15 cellular contexts compared by ENCODE assay signal in genomic region chr2:27721884-27722485, GRCh38. TPM values are rescaled to one million over a fixed set of nuclear protein-coding genes. Genes with fewer than 3 reads are reported as not detected.
DNase-seq lines count a peak whose midpoint lies in the region; ATAC-seq, FAIRE-seq and TF ChIP-seq lines count a peak whose summit lies in the region.
"Had no signal": no experiment of that assay in that cellular context is flagged by ENCODE, and none has a peak within 500 bp of the region (broad histone marks: within the 10 kb centered on the region; RNA-seq: fewer than 3 reads in every experiment).

No MANE protein-coding gene starts in this region.

- H3F3A ChIP-seq in PC-9 (ENCODE audit: insufficient read depth, low read depth), result peaks cover 59% of the 10 kb centered on the region

- no peaks in the 10 kb centered on the region for H3K79me1 ChIP-seq in H1 (ENCODE audit: low read depth, low read length)

- TF ChIP-seq CTCF in heart right ventricle (IDR thresholded peaks at IDR 0.05) (no peak), PC-9 (conservative IDR thresholded peaks at IDR 0.05) (0 out of 2 replicates have a peak, but pooled peaks have one; percentile 29), H1 (IDR thresholded peaks at IDR 0.05; ENCODE audit: control extremely low read depth in 1 of 3, insufficient read depth in 1 of 3, low read depth in 1 of 3, low read length in 3 of 3) (no peak), upper lobe of right lung (IDR thresholded peaks at IDR 0.05) (no peak), foreskin fibroblast (IDR thresholded peaks at IDR 0.05; ENCODE audit: low read depth, low read length) (no peak)

- H3K23me2 ChIP-seq in H1 (ENCODE audit: low read depth, low read length), result no peaks in the 10 kb centered on the region

- H2BK5ac ChIP-seq in H1 (ENCODE audit: low read depth, low read length), result no peak overlapping the region

- H3K9me2 ChIP-seq in PC-9 (ENCODE audit: insufficient read depth), result no peaks in the 10 kb centered on the region

- H3K14ac ChIP-seq in H1 (ENCODE audit: insufficient read length), result no peak overlapping the region

- H2BK120ac ChIP-seq in H1 (replicated peaks; ENCODE audit: low read depth, low read length), result no peak overlapping the region

- BruUV-seq in PC-9 (replicated peaks; lab: Mats Ljungman, UMichigan), result no TSS peak

- peak overlapping the region; percentile 84; the same call in 1 of the 2 replicates for H2BK12ac ChIP-seq in H1 (ENCODE audit: low read depth, low read length)

- TF ChIP-seq RAD21 in H1 (IDR thresholded peaks at IDR 0.05 in 1 of 2, conservative IDR thresholded peaks at IDR 0.05 in 1 of 2; ENCODE audit: low read depth in 2 of 2, low read length in 2 of 2), result no peak

- H4K20me1 ChIP-seq in PC-9 (ENCODE audit: insufficient read depth), result no peaks in the 10 kb centered on the region
- H4K20me1 ChIP-seq in H1 (replicated peaks in 1 of 2; ENCODE audit: control insufficient read depth in 1 of 2, insufficient read depth in 2 of 2, low read length in 2 of 2), result no peaks in the 10 kb centered on the region

- no peak overlapping the region for H2BK15ac ChIP-seq in H1 (ENCODE audit: low read length)

- no peak for FAIRE-seq in H1 (lab: Jason Lieb, UNC)

- no peak for DNase-seq in heart right ventricle
- no peak for DNase-seq in Right ventricle myocardium inferior (ENCODE audit: missing footprints)
- DNase-seq in PC-9, result peak in 1 of 2 experiments; percentile 73
- no peak for DNase-seq in H1 (ENCODE audit: low read depth in 1 of 2, low spot score in 2 of 2)
- no peak for DNase-seq in upper lobe of right lung
- no peak for DNase-seq in foreskin fibroblast
- no peak for DNase-seq in DMS79 (lab: John Stamatoyannopoulos, UW)
- DNase-seq in glomerular visceral epithelial cell (ENCODE audit: extremely low spot score), result no peak
- DNase-seq: activated CD4-positive, alpha-beta T cell treated with anti-CD3 and anti-CD28 coated beads, Interleukin-2, amount 50 U/mL, for 48 hours; CD4-positive, alpha-beta memory T cell; immature natural killer cell; NCI-H187; T-cell had no signal

- no peaks in the 10 kb centered on the region for H3K36me3 ChIP-seq in heart right ventricle
- H3K36me3 ChIP-seq in PC-9 (ENCODE audit: low read depth), result no peaks in the 10 kb centered on the region
- no peaks in the 10 kb centered on the region for H3K36me3 ChIP-seq in H1 (ENCODE audit: control insufficient read depth in 2 of 4, insufficient read depth in 4 of 4, low read length in 3 of 4)
- no peaks in the 10 kb centered on the region for H3K36me3 ChIP-seq in upper lobe of right lung
- H3K36me3 ChIP-seq: vagina had no signal

- H3K27me3 ChIP-seq in heart right ventricle (peaks cover 0 to 7% (median 0%) of the 10 kb centered on the region in 7 donors), PC-9 (ENCODE audit: insufficient read depth, low read depth) (no peaks in the 10 kb centered on the region), H1 (replicated peaks in 1 of 4; ENCODE audit: control insufficient read depth in 3 of 4, extremely low read depth in 1 of 4, insufficient read depth in 3 of 4, low read length in 3 of 4) (no peaks in the 10 kb centered on the region), upper lobe of right lung (no peaks in the 10 kb centered on the region)
- H3K27me3 ChIP-seq: vagina had no signal

- H3K4me2 ChIP-seq in PC-9, result peak overlapping the region; percentile 73
- no peak overlapping the region for H3K4me2 ChIP-seq in H1 (ENCODE audit: insufficient read depth in 1 of 2, low read depth in 2 of 2, low read length in 2 of 2)

- no peak for TF ChIP-seq EP300 in H1 (IDR thresholded peaks at IDR 0.05; ENCODE audit: borderline replicate concordance in 1 of 2, low read depth in 2 of 2, low read length in 2 of 2)

- H3K4ac ChIP-seq in H1 (replicated peaks; ENCODE audit: insufficient read length, low read depth, low read length), result no peak overlapping the region

- H3K23ac ChIP-seq in H1 (ENCODE audit: insufficient read length), result no peak overlapping the region

- no peak overlapping the region for H4K8ac ChIP-seq in H1 (ENCODE audit: extremely low read depth, insufficient read depth, low read length)

- intact Hi-C loops in heart right ventricle (cut with DNase I) (loop anchor here in 4 of 10 donors (5.0 to 10.0 kb wide), 5 partner anchors 50 to 683 kb away; partner anchors contain the start of gene MRPL33 (in 1 of the 4)), Right ventricle myocardium inferior (cut with DNase I) (no loop called here), PC-9 (cut with micrococcal nuclease; ENCODE audit: unreplicated experiment) (loop anchor here (1.0 to 5.0 kb wide), 5 partner anchors 16 to 670 kb away; partner anchors contain the start of genes BABAM2, FOSL2 and RBKS), upper lobe of right lung (cut with DNase I) (no loop called here)

- no peak overlapping the region for H4K91ac ChIP-seq in H1 (replicated peaks; ENCODE audit: insufficient read length, low read length)

- H3K4me3 ChIP-seq in heart right ventricle (no peak overlapping the region), PC-9 (no peak overlapping the region), H1 (ENCODE audit: extremely low read depth in 1 of 4, insufficient read depth in 2 of 4, low read depth in 3 of 4, low read length in 4 of 4) (no peak overlapping the region), upper lobe of right lung (no peak overlapping the region), foreskin fibroblast (ENCODE audit: low read depth in 1 of 2, low read length in 2 of 2) (no peak overlapping the region)
- H3K4me3 ChIP-seq: vagina had no signal

- TF ChIP-seq POLR2A in H1 (IDR thresholded peaks at IDR 0.05; ENCODE audit: control extremely low read depth in 1 of 2, low read depth in 2 of 2, low read length in 2 of 2), result no peak

- H2BK20ac ChIP-seq in H1 (ENCODE audit: low read length), result no peak overlapping the region

- H2AK5ac ChIP-seq in H1 (ENCODE audit: low read depth, low read length), result peak overlapping the region; percentile 26; the same call in 1 of the 2 replicates

- H2AFZ ChIP-seq in PC-9, result no peak overlapping the region
- H2AFZ ChIP-seq in H1 (ENCODE audit: low read length), result no peak overlapping the region
- H2AFZ ChIP-seq: parathyroid adenoma had no signal

- no peak overlapping the region; the same call in 1 of the 2 replicates for H3K18ac ChIP-seq in H1 (ENCODE audit: extremely low read depth, low read length)

- POLR2A ChIA-PET in PC-9 (lab: Charles Lee; ENCODE audit: unreplicated experiment), result no interaction called here
- POLR2A ChIA-PET in H1 (lab: Charles Lee; ENCODE audit: partially characterized antibody), result interaction anchor here (0.9 to 1.8 kb wide), 4 partner anchors 21 to 1233 kb away, joined by 3 to 4 read pairs (median 4); no protein-coding TSS in a partner anchor

- ATAC-seq in heart right ventricle, result no peak
- no peak for ATAC-seq in Right ventricle myocardium inferior
- peak; percentile 20 for ATAC-seq in upper lobe of right lung
- ATAC-seq: T-cell had no signal

- no peak overlapping the region for H3K9ac ChIP-seq in H1 (replicated peaks in 1 of 4; ENCODE audit: extremely low read depth in 1 of 4, low read depth in 3 of 4, low read length in 3 of 4)
- H3K9ac ChIP-seq: parathyroid adenoma had no signal

- H3K9me3 ChIP-seq in heart right ventricle (no peaks in the 10 kb centered on the region), PC-9 (ENCODE audit: insufficient read depth, low read depth) (no peaks in the 10 kb centered on the region), H1 (ENCODE audit: insufficient read depth in 2 of 2, low read depth in 1 of 2, low read length in 1 of 2) (no peaks in the 10 kb centered on the region), upper lobe of right lung (no peaks in the 10 kb centered on the region)
- H3K9me3 ChIP-seq: vagina had no signal

- peaks cover 4 to 53% (median 30%) of the 10 kb centered on the region in 9 donors for H3K4me1 ChIP-seq in heart right ventricle
- H3K4me1 ChIP-seq in PC-9 (replicated peaks; ENCODE audit: insufficient read depth), result peaks cover 80% of the 10 kb centered on the region
- H3K4me1 ChIP-seq in H1 (replicated peaks in 1 of 4; ENCODE audit: control insufficient read depth in 3 of 4, insufficient read depth in 4 of 4, low read length in 3 of 4), result peaks cover 8 to 24% (median 12%) of the 10 kb centered on the region in 4 experiments
- H3K4me1 ChIP-seq in upper lobe of right lung, result peaks cover 22% of the 10 kb centered on the region
- H3K4me1 ChIP-seq: parathyroid adenoma had no signal

- H3K27ac ChIP-seq in heart right ventricle (peak overlapping the region in 9 of 10 donors; percentile 42 to 82 (median 72)), PC-9 (peak overlapping the region; percentile 92), H1 (ENCODE audit: low read depth, low read length) (no peak overlapping the region), upper lobe of right lung (no peak overlapping the region)
- H3K27ac ChIP-seq: parathyroid adenoma had no signal

- H3K56ac ChIP-seq in H1 (replicated peaks; ENCODE audit: insufficient read length, low read depth, low read length), result no peak overlapping the region

- no peak overlapping the region for H4K5ac ChIP-seq in H1 (ENCODE audit: insufficient read length, low read depth, low read length)

- WGBS in heart right ventricle, 2 donors, result 78 to 81% methylated on average over 2 of the region's 2 CpGs
- 72% methylated on average over 2 of the region's 2 CpGs; no CpG with 5 or more reads in 1 of the 2 experiments for WGBS in H1 (ENCODE audit: extremely low coverage in 1 of 2, insufficient coverage in 1 of 2, insufficient read length in 1 of 2, insufficient replicate concordance in 2 of 2, low coverage in 1 of 2, low lambda C conversion rate in 2 of 2, missing lambda C conversion rate in 1 of 2), 2 experiments

- H3K79me2 ChIP-seq in PC-9 (ENCODE audit: low read depth) (no peaks in the 10 kb centered on the region), H1 (ENCODE audit: control insufficient read depth in 1 of 2, insufficient read depth in 2 of 2, low read length in 2 of 2) (no peaks in the 10 kb centered on the region)
- H3K79me2 ChIP-seq: parathyroid adenoma had no signal

- CTCF ChIA-PET in PC-9 (lab: Charles Lee) (interaction anchor here (0.6 to 3.3 kb wide), 3 partner anchors 18 to 675 kb away, joined by 3 to 23 read pairs (median 14); no protein-coding TSS in a partner anchor), H1 (lab: Charles Lee; ENCODE audit: partially characterized antibody) (interaction anchor here (0.9 to 3.6 kb wide), 14 partner anchors 9 to 731 kb away, joined by 3 to 51 read pairs (median 10); no protein-coding TSS in a partner anchor)

RNA-seq across cellular contexts. Expression of gene MRPL33, which starts 49.5 kb away (rescaled TPM):
- total RNA-seq in heart right ventricle (100 to 1,000 TPM; 170 to 416 (median 253) TPM), Right ventricle myocardium inferior (360 TPM), PC-9 (2021) (81.9 and 86.3 TPM in 2 replicates), upper lobe of right lung (79.4 TPM)
- polyA plus RNA-seq in heart right ventricle (100 to 1,000 TPM; 123 to 661 TPM), H1 (2011; rRNA removed) (9.5 and 24.3 TPM in 2 replicates)
- 62.9 and 68.9 TPM in 2 replicates for total RNA-seq in H1 (2021; fragmentation: NEBNext Ultra II Directional; extraction: Animal tissue kit (Norgen Biotek cat#: 25700))
- polyA plus RNA-seq in H1 (2011; cell fraction: cytosol; rRNA removed), result 53.0 TPM
- 5.7 TPM for polyA plus RNA-seq in H1 (2011; cell fraction: nucleus; rRNA removed)
- 75.9 to 163 TPM (median 88.1 TPM) in 4 replicates for polyA plus RNA-seq in H1 (2012, experiment 1 of 2)
- polyA plus RNA-seq in H1 (2012, experiment 2 of 2), result 88.7 TPM
- 406 TPM for polyA plus RNA-seq in H1 (2013, experiment 1 of 2)
- 395 TPM for polyA plus RNA-seq in H1 (2013, experiment 2 of 2)
- polyA minus RNA-seq in H1 (2011; rRNA and poly(A)+ RNA removed), result 3.6 and 6.1 TPM in 2 replicates
- 8.7 TPM for polyA minus RNA-seq in H1 (2011; cell fraction: cytosol; rRNA and poly(A)+ RNA removed)
- 6.3 TPM for polyA minus RNA-seq in H1 (2011; cell fraction: nucleus; rRNA and poly(A)+ RNA removed)

RNA-seq across cellular contexts. Expression of gene SLC4A1AP, which starts 58.3 kb away (rescaled TPM):
- total RNA-seq in heart right ventricle, result 10 to 100 TPM; 19.1 to 28.7 (median 22.5) TPM
- 10 to 100 TPM; 11.0 to 20.8 TPM for polyA plus RNA-seq in heart right ventricle
- 20.6 TPM for total RNA-seq in Right ventricle myocardium inferior
- 18.5 and 22.7 TPM in 2 replicates for total RNA-seq in PC-9 (2021)
- 18.4 and 18.8 TPM in 2 replicates for total RNA-seq in H1 (2021; fragmentation: NEBNext Ultra II Directional; extraction: Animal tissue kit (Norgen Biotek cat#: 25700))
- polyA plus RNA-seq in H1 (2011; rRNA removed), result 8.1 and 8.3 TPM in 2 replicates
- 12.2 TPM for polyA plus RNA-seq in H1 (2011; cell fraction: cytosol; rRNA removed)
- polyA plus RNA-seq in H1 (2011; cell fraction: nucleus; rRNA removed), result 10.8 TPM
- 14.6 to 19.8 TPM (median 14.7 TPM) in 4 replicates for polyA plus RNA-seq in H1 (2012, experiment 1 of 2)
- polyA plus RNA-seq in H1 (2012, experiment 2 of 2), result 1.2 TPM
- polyA plus RNA-seq in H1 (2013, experiment 1 of 2), result 17.9 TPM
- 16.9 TPM for polyA plus RNA-seq in H1 (2013, experiment 2 of 2)
- polyA minus RNA-seq in H1 (2011; rRNA and poly(A)+ RNA removed), result 5.1 and 7.2 TPM in 2 replicates
- 11.5 TPM for polyA minus RNA-seq in H1 (2011; cell fraction: cytosol; rRNA and poly(A)+ RNA removed)
- polyA minus RNA-seq in H1 (2011; cell fraction: nucleus; rRNA and poly(A)+ RNA removed), result 9.9 TPM
- total RNA-seq in upper lobe of right lung, result 18.7 TPM

RNA-seq across cellular contexts. Expression of gene SUPT7L, which starts 58.6 kb away (rescaled TPM):
- total RNA-seq in heart right ventricle, result 10 to 100 TPM; 22.0 to 32.2 (median 26.0) TPM
- 10 to 100 TPM; 18.4 to 42.3 TPM for polyA plus RNA-seq in heart right ventricle
- total RNA-seq in Right ventricle myocardium inferior, result 26.3 TPM
- total RNA-seq in PC-9 (2021), result 29.3 and 33.0 TPM in 2 replicates
- 21.8 and 22.2 TPM in 2 replicates for total RNA-seq in H1 (2021; fragmentation: NEBNext Ultra II Directional; extraction: Animal tissue kit (Norgen Biotek cat#: 25700))
- polyA plus RNA-seq in H1 (2011; rRNA removed), result 24.6 and 26.6 TPM in 2 replicates
- 33.6 TPM for polyA plus RNA-seq in H1 (2011; cell fraction: cytosol; rRNA removed)
- polyA plus RNA-seq in H1 (2011; cell fraction: nucleus; rRNA removed), result 46.0 TPM
- 22.3 to 24.8 TPM (median 23.1 TPM) in 4 replicates for polyA plus RNA-seq in H1 (2012, experiment 1 of 2)
- 5.9 TPM for polyA plus RNA-seq in H1 (2012, experiment 2 of 2)
- 19.2 TPM for polyA plus RNA-seq in H1 (2013, experiment 1 of 2)
- polyA plus RNA-seq in H1 (2013, experiment 2 of 2), result 18.0 TPM
- 28.8 and 31.7 TPM in 2 replicates for polyA minus RNA-seq in H1 (2011; rRNA and poly(A)+ RNA removed)
- 22.2 TPM for polyA minus RNA-seq in H1 (2011; cell fraction: cytosol; rRNA and poly(A)+ RNA removed)
- polyA minus RNA-seq in H1 (2011; cell fraction: nucleus; rRNA and poly(A)+ RNA removed), result 30.2 TPM
- 30.5 TPM for total RNA-seq in upper lobe of right lung

Comparison
In these comparisons a context has a peak if more than half of its experiments do, and no peak if none do; other contexts are left out.
1. H3K27ac ChIP-seq: peak in heart right ventricle (9 of 10) and PC-9 (single experiment); none in H1 (single experiment) and upper lobe of right lung (single experiment).